8 cellular contexts compared by ENCODE assay signal in genomic region chr1:242129103-242129502, GRCh38.
DNase-seq lines count a peak whose midpoint lies in the region; ATAC-seq and TF ChIP-seq lines count a peak whose summit lies in the region.

No MANE protein-coding gene starts in this region.

- H3K27me3 ChIP-seq in right atrium auricular region = no peaks in the 10 kb centered on the region
- no peaks in the 10 kb centered on the region for H3K27me3 ChIP-seq in ascending aorta

- TF ChIP-seq CTCF in GM12873 (IDR thresholded peaks at IDR 0.05; ENCODE audit: insufficient read depth, low read depth, low read length, missing control alignments) (peak; percentile 21), right atrium auricular region (IDR thresholded peaks at IDR 0.05) (no peak), ascending aorta (IDR thresholded peaks at IDR 0.05) (no peak)

- H3K4me3 ChIP-seq in right atrium auricular region (no peak overlapping the region), ascending aorta (no peak overlapping the region)

- no peaks in the 10 kb centered on the region for H3K4me1 ChIP-seq in right atrium auricular region
- H3K4me1 ChIP-seq in ascending aorta = no peaks in the 10 kb centered on the region

- intact Hi-C loops in ascending aorta (cut with DNase I) = no loop called here

- H3K36me3 ChIP-seq in right atrium auricular region (no peaks in the 10 kb centered on the region), ascending aorta (no peaks in the 10 kb centered on the region)

- peak; percentile 88 for ATAC-seq in HG02973 (IDR thresholded peaks at IDR 0.05; ENCODE audit: unreplicated experiment)
- ATAC-seq in HG03095 (IDR thresholded peaks at IDR 0.05; ENCODE audit: unreplicated experiment) = no peak

- H3K27ac ChIP-seq in right atrium auricular region = no peak overlapping the region
- no peak overlapping the region for H3K27ac ChIP-seq in ascending aorta

- DNase-seq in NCI-H69 (lab: John Stamatoyannopoulos, UW) = peak; percentile 87
- peak; percentile 14 for DNase-seq in globus pallidus (ENCODE audit: low spot score)
- DNase-seq in right atrium auricular region (ENCODE audit: low spot score) = no peak
- DNase-seq in HK-2 (ENCODE audit: unreplicated experiment) = no peak
- no peak for DNase-seq in ascending aorta (ENCODE audit: low spot score in 2 of 2)

- H3K9me3 ChIP-seq in right atrium auricular region (no peaks in the 10 kb centered on the region), ascending aorta (peaks cover 0 to 8% of the 10 kb centered on the region in 2 donors)

Comparison
In these comparisons a context has a peak if more than half of its experiments do, and no peak if none do; other contexts are left out.
1. DNase-seq: peak in NCI-H69 (single experiment) and globus pallidus (single experiment); none in right atrium auricular region (single experiment), HK-2 (single experiment) and ascending aorta (0 of 2).